ENCODE assay signal across 8 cellular contexts in genomic region chr4:184330008-184330400, GRCh38.
DNase-seq lines count a peak whose midpoint lies in the region; ATAC-seq and TF ChIP-seq lines count a peak whose summit lies in the region.

No MANE protein-coding gene starts in this region.

- POLR2A ChIA-PET in A673 (lab: Charles Lee; ENCODE audit: low non-redundant PET): no interaction called here

- CTCF ChIA-PET in A673 (lab: Charles Lee): no interaction called here

- H3K79me2 ChIP-seq in MM.1S (ENCODE audit: low read length): no peaks in the 10 kb centered on the region
- H3K79me2 ChIP-seq in Karpas-422 (ENCODE audit: low read length): no peaks in the 10 kb centered on the region

- H3K4me3 ChIP-seq in MM.1S (ENCODE audit: low read length) (no peak overlapping the region), Karpas-422 (ENCODE audit: low read length) (no peak overlapping the region), A673 (ENCODE audit: low read depth, low read length, poor library complexity, severe bottlenecking) (no peak overlapping the region)

- TF ChIP-seq CTCF in MM.1S (IDR thresholded peaks at IDR 0.05; ENCODE audit: low read length): no peak
- no peak for TF ChIP-seq CTCF in A673 (conservative IDR thresholded peaks at IDR 0.05; ENCODE audit: low read depth, low read length)

- H3K27me3 ChIP-seq in MM.1S (replicated peaks; ENCODE audit: insufficient read depth, low read length) (no peaks in the 10 kb centered on the region), Karpas-422 (ENCODE audit: low read length) (no peaks in the 10 kb centered on the region), A673 (replicated peaks; ENCODE audit: insufficient read depth, low read depth, low read length, poor library complexity) (no peaks in the 10 kb centered on the region)

- H3K4me2 ChIP-seq in MM.1S (ENCODE audit: low read depth, low read length): no peak overlapping the region
- H3K4me2 ChIP-seq in Karpas-422 (ENCODE audit: low read depth, low read length, poor library complexity, severe bottlenecking): no peak overlapping the region

- no peak overlapping the region for H3K9ac ChIP-seq in MM.1S (ENCODE audit: low read length)
- H3K9ac ChIP-seq in Karpas-422 (ENCODE audit: low read length): no peak overlapping the region

- H3K9me3 ChIP-seq in MM.1S (replicated peaks; ENCODE audit: insufficient read depth, low read length) (no peaks in the 10 kb centered on the region), Karpas-422 (ENCODE audit: low read length) (no peaks in the 10 kb centered on the region), A673 (ENCODE audit: low read depth, low read length, poor library complexity, severe bottlenecking) (no peaks in the 10 kb centered on the region)

- H2AFZ ChIP-seq in MM.1S (ENCODE audit: low read length) (no peak overlapping the region), Karpas-422 (ENCODE audit: low read length) (no peak overlapping the region)

- no peak for DNase-seq in MM.1S
- peak; percentile 70 for DNase-seq in kidney glomerular epithelial cell (lab: John Stamatoyannopoulos, UW)
- DNase-seq in ACHN: no peak
- DNase-seq in stimulated activated CD4-positive, alpha-beta T cell treated with anti-CD3 and anti-CD28 coated beads, Interleukin-12 subunit alpha, Interleukin-12 subunit beta, amount 100 ng/mL, for 4 hours: no peak
- no peak for DNase-seq in Karpas-422
- DNase-seq in A673 (ENCODE audit: low spot score): no peak

- intact Hi-C loops in A673 (cut with micrococcal nuclease; ENCODE audit: unreplicated experiment): no loop called here

- peak; percentile 48 for ATAC-seq in GM18508 (IDR thresholded peaks at IDR 0.05; ENCODE audit: insufficient read depth, unreplicated experiment)
- peak; percentile 55 for ATAC-seq in GM21576 (IDR thresholded peaks at IDR 0.05; ENCODE audit: unreplicated experiment)

- H3F3A ChIP-seq in MM.1S (ENCODE audit: insufficient read depth, low read length): peaks cover 26% of the 10 kb centered on the region

- in situ Hi-C loops in ACHN (cut with HindIII; ENCODE audit: low pct_ligation_motif_present, low pct_unique_long_range_greater_than_20kb, low sequenced_read_pairs): no loop called here

- BruUV-seq in A673 (replicated peaks; lab: Mats Ljungman, UMichigan): no TSS peak

- H4K20me1 ChIP-seq in MM.1S (ENCODE audit: insufficient read depth, low read length): no peaks in the 10 kb centered on the region
- no peaks in the 10 kb centered on the region for H4K20me1 ChIP-seq in Karpas-422 (ENCODE audit: insufficient read depth, low read depth, low read length)

- H3K36me3 ChIP-seq in MM.1S (replicated peaks; ENCODE audit: insufficient read depth, low read length): no peaks in the 10 kb centered on the region
- no peaks in the 10 kb centered on the region for H3K36me3 ChIP-seq in Karpas-422 (ENCODE audit: insufficient read depth, low read length)
- no peaks in the 10 kb centered on the region for H3K36me3 ChIP-seq in A673 (ENCODE audit: insufficient read depth, low read length, poor library complexity, severe bottlenecking)

- H3K27ac ChIP-seq in MM.1S (ENCODE audit: low read length) (peak overlapping the region; percentile 85; the same call in 1 of the 2 replicates), Karpas-422 (ENCODE audit: low read length) (no peak overlapping the region), A673 (ENCODE audit: low read depth, low read length, poor library complexity, severe bottlenecking) (no peak overlapping the region)

- peaks cover 45% of the 10 kb centered on the region for H3K4me1 ChIP-seq in MM.1S (ENCODE audit: low read length)
- peaks cover 12% of the 10 kb centered on the region for H3K4me1 ChIP-seq in Karpas-422 (ENCODE audit: low read length)
- H3K4me1 ChIP-seq in A673 (ENCODE audit: insufficient read depth, low read length, poor library complexity, severe bottlenecking): no peaks in the 10 kb centered on the region

- no peaks in the 10 kb centered on the region for H3K9me2 ChIP-seq in MM.1S (replicated peaks; ENCODE audit: insufficient read depth, low read length)
- no peaks in the 10 kb centered on the region for H3K9me2 ChIP-seq in Karpas-422 (replicated peaks; ENCODE audit: insufficient read depth, low read length)
